ENCODE assay signal across 8 cellular contexts in the genomic region with DNA sequence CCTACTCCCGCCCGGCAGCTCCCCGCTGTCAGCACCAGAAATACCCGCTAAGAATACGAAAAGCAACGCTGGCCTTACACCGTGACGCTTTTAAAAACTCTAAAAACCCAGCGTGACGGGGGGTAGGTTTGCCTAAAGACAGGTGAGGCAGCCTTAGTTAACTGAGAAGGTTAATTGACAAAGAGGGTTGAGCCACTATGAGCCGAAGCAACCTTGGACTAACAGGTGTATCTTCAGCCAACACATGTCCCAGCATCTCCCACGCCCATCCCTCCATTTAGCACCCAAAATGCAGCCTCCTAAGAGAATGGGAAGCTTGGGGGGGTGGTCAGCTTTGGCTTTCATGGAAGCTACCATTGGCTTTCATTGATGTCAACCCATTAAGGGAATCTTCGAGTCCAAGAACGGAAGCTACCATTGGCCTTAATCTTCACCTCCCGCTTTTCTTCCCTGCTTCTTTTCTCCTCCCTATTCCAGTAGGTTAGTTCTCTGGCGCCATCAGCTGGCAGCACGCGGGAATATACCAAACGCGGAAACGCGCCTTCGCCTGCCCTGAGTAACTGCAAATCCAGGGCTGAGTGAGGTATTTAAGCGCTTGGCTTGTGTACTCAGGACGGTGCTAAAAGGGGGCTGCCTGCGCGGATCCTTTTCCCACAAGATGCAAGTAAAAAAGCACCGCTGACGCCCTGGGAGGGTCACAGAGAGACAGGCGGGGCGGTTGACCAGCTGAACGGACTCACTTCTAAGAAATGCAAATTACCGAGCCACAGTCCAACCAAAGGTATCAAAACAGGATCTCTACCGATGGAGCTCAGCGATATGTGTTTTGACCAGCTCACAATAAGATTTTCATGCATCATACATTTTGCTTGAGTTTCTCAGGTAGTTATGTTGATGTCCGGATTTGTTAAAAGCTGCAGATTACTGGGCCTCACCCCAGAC. TPM values are rescaled to one million over a fixed set of nuclear protein-coding genes. Genes with fewer than 3 reads are reported as not detected.
DNase-seq lines count a peak whose midpoint lies in the region; ATAC-seq, FAIRE-seq and TF ChIP-seq lines count a peak whose summit lies in the region.

No MANE protein-coding gene starts in this region.

- peaks cover 2% of the 10 kb centered on the region for H3K27me3 ChIP-seq in bronchial epithelial cell (ENCODE audit: control insufficient read depth, insufficient read depth, low read length)

- no peak overlapping the region for H3K4me3 Mint-ChIP-seq in HFFc6
- peak overlapping the region; percentile 7 to 54 for H3K4me3 Mint-ChIP-seq in stimulated activated naive B cell treated with anti-CD40 and anti-IgM and Interleukin-4, amounts not matched to agents 10 μg/mL and 1 μg/mL and 100 μg/mL, for 72 hours

- no peak overlapping the region for H3K4me3 ChIP-seq in bronchial epithelial cell (ENCODE audit: low read depth, low read length)

- ATAC-seq in stimulated activated naive B cell treated with anti-CD40 and anti-IgM and Interleukin-4, amounts not matched to agents 10 μg/mL and 1 μg/mL and 100 μg/mL, for 72 hours (replicated peaks) = peak; percentile 80 to 86

- H3K36me3 ChIP-seq in bronchial epithelial cell (ENCODE audit: control insufficient read depth, insufficient read depth, low read length) = no peaks in the 10 kb centered on the region

- H3K27me3 Mint-ChIP-seq in HFFc6 (ENCODE audit: insufficient read depth) = no peaks in the 10 kb centered on the region
- peaks cover 54 to 55% of the 10 kb centered on the region in 2 donors for H3K27me3 Mint-ChIP-seq in stimulated activated naive B cell treated with anti-CD40 and anti-IgM and Interleukin-4, amounts not matched to agents 10 μg/mL and 1 μg/mL and 100 μg/mL, for 72 hours

- H3K4me1 Mint-ChIP-seq in HFFc6 (ENCODE audit: low read depth) = peaks cover 38% of the 10 kb centered on the region
- H3K4me1 Mint-ChIP-seq in stimulated activated naive B cell treated with anti-CD40 and anti-IgM and Interleukin-4, amounts not matched to agents 10 μg/mL and 1 μg/mL and 100 μg/mL, for 72 hours = peaks cover 17 to 32% of the 10 kb centered on the region in 2 donors

- FAIRE-seq in bronchial epithelial cell (lab: Jason Lieb, UNC) = no peak

- no peak overlapping the region for H3K27ac Mint-ChIP-seq in HFFc6
- peak overlapping the region; percentile 11 for H3K27ac Mint-ChIP-seq in stimulated activated naive B cell treated with anti-CD40 and anti-IgM and Interleukin-4, amounts not matched to agents 10 μg/mL and 1 μg/mL and 100 μg/mL, for 72 hours

- DNase-seq in SIG-M5 treated with dmso at 0.1 percent for 504 hours (lab: John Stamatoyannopoulos, UW; ENCODE audit: unreplicated experiment) (peak; percentile 54), SIG-M5 (lab: John Stamatoyannopoulos, UW) (no peak), HFFc6 (peak; percentile 40), NOMO-1 treated with dmso at 0.1 percent for 144 hours (lab: John Stamatoyannopoulos, UW; ENCODE audit: unreplicated experiment) (peak; percentile 25), bronchial epithelial cell (ENCODE audit: low read depth) (peak; percentile 75), kidney glomerular epithelial cell (lab: John Stamatoyannopoulos, UW) (peak; percentile 63), NCI-H345 treated with DMSO at 0.1 percent for 48 hours (lab: John Stamatoyannopoulos, UW; ENCODE audit: unreplicated experiment) (no peak)
- peak; percentile 65 for DNase-seq in stimulated activated naive B cell treated with anti-CD40 and anti-IgM and Interleukin-4, amounts not matched to agents 10 μg/mL and 1 μg/mL and 100 μg/mL, for 72 hours

- no peaks in the 10 kb centered on the region for H3K9me3 Mint-ChIP-seq in HFFc6
- no peaks in the 10 kb centered on the region for H3K9me3 Mint-ChIP-seq in stimulated activated naive B cell treated with anti-CD40 and anti-IgM and Interleukin-4, amounts not matched to agents 10 μg/mL and 1 μg/mL and 100 μg/mL, for 72 hours

- H3K36me3 Mint-ChIP-seq in HFFc6 (ENCODE audit: low read depth) = no peaks in the 10 kb centered on the region
- no peaks in the 10 kb centered on the region for H3K36me3 Mint-ChIP-seq in stimulated activated naive B cell treated with anti-CD40 and anti-IgM and Interleukin-4, amounts not matched to agents 10 μg/mL and 1 μg/mL and 100 μg/mL, for 72 hours

- TF ChIP-seq CTCF in HFFc6 (IDR thresholded peaks at IDR 0.05) (peak; percentile 69), bronchial epithelial cell (IDR thresholded peaks at IDR 0.05; ENCODE audit: insufficient read depth, low read length, severe bottlenecking) (peak; percentile 74)

RNA-seq across cellular contexts. Expression of gene GLYATL1, which starts 38.5 kb away (rescaled TPM):
- under 1 TPM in 4 of 6 experiments, not detected in 2; 0.14 to 0.33 (median 0.23) TPM for total RNA-seq in HFFc6 (2021; fragmentation: NEBNext Ultra II Directional; extraction: Animal tissue kit (Norgen Biotek cat#: 25700))
- total RNA-seq in bronchial epithelial cell = not detected in 2 replicates

RNA-seq across cellular contexts. Expression of gene GLYATL2, which starts 56.2 kb away (rescaled TPM):
- under 1 TPM in 4 of 6 experiments, not detected in 2; 0.12 to 0.75 (median 0.36) TPM for total RNA-seq in HFFc6 (2021; fragmentation: NEBNext Ultra II Directional; extraction: Animal tissue kit (Norgen Biotek cat#: 25700))
- total RNA-seq in bronchial epithelial cell = 0.13 TPM in 1 of 2 replicates, not detected in the other

Comparison
In these comparisons a context has a peak if more than half of its experiments do, and no peak if none do; other contexts are left out.
1. DNase-seq: peak in SIG-M5 treated with dmso at 0.1 percent for 504 hours (single experiment), HFFc6 (single experiment), NOMO-1 treated with dmso at 0.1 percent for 144 hours (single experiment), bronchial epithelial cell (single experiment), kidney glomerular epithelial cell (single experiment) and stimulated activated naive B cell treated with anti-CD40 and anti-IgM and Interleukin-4, amounts not matched to agents 10 μg/mL and 1 μg/mL and 100 μg/mL, for 72 hours (single experiment); none in SIG-M5 (single experiment) and NCI-H345 treated with DMSO at 0.1 percent for 48 hours (single experiment).